1 cellular context compared by ENCODE assay signal in genomic region chr7:131108212-131108980, GRCh38.
TF ChIP-seq lines count a peak whose summit lies in the region.

No MANE protein-coding gene starts in this region.

TF ChIP-seq in K562, 482 proteins besides CTCF, POLR2A, EP300 and RAD21 (continued from another document and continues in another):
- TF ChIP-seq ZBTB40 (IDR thresholded peaks at IDR 0.05) (no peak; the same call in 1 of the 2 replicates), ZBTB40 (CRISPR knock-in tag; IDR thresholded peaks at IDR 0.05) (peak; percentile 33; the same call in 1 of the 2 replicates), ARHGAP35 (IDR thresholded peaks at IDR 0.05; ENCODE audit: partially characterized antibody) (no peak), ATF6 (CRISPR knock-in tag; IDR thresholded peaks at IDR 0.05) (no peak), PCBP2 (IDR thresholded peaks at IDR 0.05; ENCODE audit: low read depth, low read length, poor library complexity, severe bottlenecking) (no peak), ARNT (IDR thresholded peaks at IDR 0.05) (no peak), JUN (IDR thresholded peaks at IDR 0.05; ENCODE audit: borderline replicate concordance, low read depth, low read length) (no peak), JUN (CRISPR knock-in tag; IDR thresholded peaks at IDR 0.05; ENCODE audit: borderline replicate concordance) (no peak), ZNF324 (CRISPR knock-in tag; IDR thresholded peaks at IDR 0.05) (0 out of 2 replicates have a peak, but pooled peaks have one; percentile 31), PURB (CRISPR knock-in tag; IDR thresholded peaks at IDR 0.05; ENCODE audit: low read depth) (no peak), NFIX (CRISPR knock-in tag; IDR thresholded peaks at IDR 0.05; ENCODE audit: low read depth) (no peak), MAFK (IDR thresholded peaks at IDR 0.05; ENCODE audit: low read length) (0 out of 2 replicates have a peak, but pooled peaks have one; percentile 14), FOS (IDR thresholded peaks at IDR 0.05; ENCODE audit: extremely low read depth, insufficient read length) (no peak), MYC (IDR thresholded peaks at IDR 0.05; ENCODE audit: low read depth, low read length) (no peak), MYC (CRISPR knock-in tag; IDR thresholded peaks at IDR 0.05; ENCODE audit: borderline replicate concordance, low read depth) (0 out of 2 replicates have a peak, but pooled peaks have one; percentile 44), ZNF551 (CRISPR knock-in tag; IDR thresholded peaks at IDR 0.05) (no peak), TRIM24 (IDR thresholded peaks at IDR 0.05) (no peak), ZNF584 (CRISPR knock-in tag; IDR thresholded peaks at IDR 0.05; ENCODE audit: low read depth) (no peak), YY1 (IDR thresholded peaks at IDR 0.05; ENCODE audit: borderline replicate concordance in 1 of 3, control insufficient read depth in 1 of 3, extremely low read depth in 1 of 3, insufficient read depth in 3 of 3, insufficient read length in 1 of 3, insufficient replicate concordance in 2 of 3, low read depth in 1 of 3, low read length in 2 of 3) (no peak), ZNF316 (IDR thresholded peaks at IDR 0.05) (peak; percentile 62), SOX6 (IDR thresholded peaks at IDR 0.05) (0 out of 2 replicates have a peak, but pooled peaks have one; percentile 1), PTBP1 (IDR thresholded peaks at IDR 0.05; ENCODE audit: low read depth, low read length) (no peak), ZNF41 (CRISPR knock-in tag; conservative IDR thresholded peaks at IDR 0.05) (no peak), DACH1 (IDR thresholded peaks at IDR 0.05; ENCODE audit: partially characterized antibody) (no peak), HSF4 (CRISPR knock-in tag; IDR thresholded peaks at IDR 0.05; ENCODE audit: borderline replicate concordance) (no peak), NONO (IDR thresholded peaks at IDR 0.05; ENCODE audit: low read depth in 2 of 2, low read length in 1 of 2) (no peak), ETV1 (tag; conservative IDR thresholded peaks at IDR 0.05; ENCODE audit: low read depth) (peak; percentile 51; the same call in 1 of the 2 replicates), DLX4 (CRISPR knock-in tag; IDR thresholded peaks at IDR 0.05) (no peak), ZNF76 (CRISPR knock-in tag; IDR thresholded peaks at IDR 0.05; ENCODE audit: borderline replicate concordance) (no peak), ZNF239 (CRISPR knock-in tag; IDR thresholded peaks at IDR 0.05) (no peak), EHMT2 (IDR thresholded peaks at IDR 0.05) (no peak), RBFOX2 (IDR thresholded peaks at IDR 0.05; ENCODE audit: low read depth, low read length) (no peak), PRPF4 (IDR thresholded peaks at IDR 0.05; ENCODE audit: insufficient read depth, low read depth, low read length, poor library complexity, severe bottlenecking) (no peak), EP400 (IDR thresholded peaks at IDR 0.05) (no peak; the same call in 1 of the 2 replicates), GTF2F1 (IDR thresholded peaks at IDR 0.05; ENCODE audit: low read depth, low read length) (no peak), MEIS2 (IDR thresholded peaks at IDR 0.05; ENCODE audit: partially characterized antibody) (no peak), HDAC1 (IDR thresholded peaks at IDR 0.05) (no peak; a peak in 1 of 4 replicates), MCM3 (IDR thresholded peaks at IDR 0.05) (no peak), PTTG1 (tag; IDR thresholded peaks at IDR 0.05; ENCODE audit: low read depth) (no peak), MCM2 (IDR thresholded peaks at IDR 0.05; ENCODE audit: low read depth) (no peak), ZFP36 (IDR thresholded peaks at IDR 0.05; ENCODE audit: low read depth, low read length, partially characterized antibody) (no peak), RBBP5 (IDR thresholded peaks at IDR 0.05; ENCODE audit: borderline replicate concordance, insufficient read depth, low read length, poor library complexity, severe bottlenecking) (no peak), KHSRP (IDR thresholded peaks at IDR 0.05) (no peak), NFXL1 (CRISPR knock-in tag; IDR thresholded peaks at IDR 0.05) (no peak), BACH1 (tag; IDR thresholded peaks at IDR 0.05) (no peak; the same call in 1 of the 2 replicates), ZNF354B (CRISPR knock-in tag; IDR thresholded peaks at IDR 0.05) (no peak), MEF2A (IDR thresholded peaks at IDR 0.05; ENCODE audit: control insufficient read depth, low read depth, low read length) (0 out of 2 replicates have a peak, but pooled peaks have one; percentile 18), ZNF347 (CRISPR knock-in tag; IDR thresholded peaks at IDR 0.05; ENCODE audit: low read depth) (no peak), CCNT2 (IDR thresholded peaks at IDR 0.05; ENCODE audit: borderline replicate concordance, extremely low read depth, insufficient read length, low read depth, low read length) (peak; percentile 69), ZNF165 (CRISPR knock-in tag; IDR thresholded peaks at IDR 0.05; ENCODE audit: borderline replicate concordance) (0 out of 2 replicates have a peak, but pooled peaks have one; percentile 6), SAP30 (IDR thresholded peaks at IDR 0.05; ENCODE audit: borderline replicate concordance, insufficient read depth, low read depth, low read length, poor library complexity, severe bottlenecking) (peak; percentile 91), GABPB1 (CRISPR knock-in tag; IDR thresholded peaks at IDR 0.05) (no peak), FOXK2 (conservative IDR thresholded peaks at IDR 0.05 in 1 of 2, IDR thresholded peaks at IDR 0.05 in 1 of 2; ENCODE audit: low read depth in 2 of 2) (no peak; a peak in 1 of 4 replicates)
- TF ChIP-seq, protein P1, sequence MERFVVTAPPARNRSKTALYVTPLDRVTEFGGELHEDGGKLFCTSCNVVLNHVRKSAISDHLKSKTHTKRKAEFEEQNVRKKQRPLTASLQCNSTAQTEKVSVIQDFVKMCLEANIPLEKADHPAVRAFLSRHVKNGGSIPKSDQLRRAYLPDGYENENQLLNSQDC (CRISPR knock-in tag; IDR thresholded peaks at IDR 0.05), result 0 out of 2 replicates have a peak, but pooled peaks have one; percentile 39
- TF ChIP-seq, protein P2, sequence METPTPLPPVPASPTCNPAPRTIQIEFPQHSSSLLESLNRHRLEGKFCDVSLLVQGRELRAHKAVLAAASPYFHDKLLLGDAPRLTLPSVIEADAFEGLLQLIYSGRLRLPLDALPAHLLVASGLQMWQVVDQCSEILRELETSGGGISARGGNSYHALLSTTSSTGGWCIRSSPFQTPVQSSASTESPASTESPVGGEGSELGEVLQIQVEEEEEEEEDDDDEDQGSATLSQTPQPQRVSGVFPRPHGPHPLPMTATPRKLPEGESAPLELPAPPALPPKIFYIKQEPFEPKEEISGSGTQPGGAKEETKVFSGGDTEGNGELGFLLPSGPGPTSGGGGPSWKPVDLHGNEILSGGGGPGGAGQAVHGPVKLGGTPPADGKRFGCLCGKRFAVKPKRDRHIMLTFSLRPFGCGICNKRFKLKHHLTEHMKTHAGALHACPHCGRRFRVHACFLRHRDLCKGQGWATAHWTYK (CRISPR knock-in tag; IDR thresholded peaks at IDR 0.05), result no peak
- TF ChIP-seq, protein P3, sequence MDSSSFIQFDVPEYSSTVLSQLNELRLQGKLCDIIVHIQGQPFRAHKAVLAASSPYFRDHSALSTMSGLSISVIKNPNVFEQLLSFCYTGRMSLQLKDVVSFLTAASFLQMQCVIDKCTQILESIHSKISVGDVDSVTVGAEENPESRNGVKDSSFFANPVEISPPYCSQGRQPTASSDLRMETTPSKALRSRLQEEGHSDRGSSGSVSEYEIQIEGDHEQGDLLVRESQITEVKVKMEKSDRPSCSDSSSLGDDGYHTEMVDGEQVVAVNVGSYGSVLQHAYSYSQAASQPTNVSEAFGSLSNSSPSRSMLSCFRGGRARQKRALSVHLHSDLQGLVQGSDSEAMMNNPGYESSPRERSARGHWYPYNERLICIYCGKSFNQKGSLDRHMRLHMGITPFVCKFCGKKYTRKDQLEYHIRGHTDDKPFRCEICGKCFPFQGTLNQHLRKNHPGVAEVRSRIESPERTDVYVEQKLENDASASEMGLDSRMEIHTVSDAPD (CRISPR knock-in tag; IDR thresholded peaks at IDR 0.05), result no peak
- TF ChIP-seq, protein P4, sequence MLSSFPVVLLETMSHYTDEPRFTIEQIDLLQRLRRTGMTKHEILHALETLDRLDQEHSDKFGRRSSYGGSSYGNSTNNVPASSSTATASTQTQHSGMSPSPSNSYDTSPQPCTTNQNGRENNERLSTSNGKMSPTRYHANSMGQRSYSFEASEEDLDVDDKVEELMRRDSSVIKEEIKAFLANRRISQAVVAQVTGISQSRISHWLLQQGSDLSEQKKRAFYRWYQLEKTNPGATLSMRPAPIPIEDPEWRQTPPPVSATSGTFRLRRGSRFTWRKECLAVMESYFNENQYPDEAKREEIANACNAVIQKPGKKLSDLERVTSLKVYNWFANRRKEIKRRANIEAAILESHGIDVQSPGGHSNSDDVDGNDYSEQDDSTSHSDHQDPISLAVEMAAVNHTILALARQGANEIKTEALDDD (IDR thresholded peaks at IDR 0.05), result no peak
